30 cellular contexts compared by ENCODE assay signal in genomic region chr9:99572529-99572928, GRCh38.
"Had no signal": no experiment of that assay in that cellular context is flagged by ENCODE, and none has a peak within 500 bp of the region (broad histone marks: within the 10 kb centered on the region; RNA-seq: fewer than 3 reads in every experiment).

No MANE protein-coding gene starts in this region.

- H3K36me3 Mint-ChIP-seq: naive thymus-derived CD8-positive, alpha-beta T cell; natural killer cell treated with Interleukin-12 subunit alpha and Interleukin-12 subunit beta and Interleukin-15 and Interleukin-18, amount 100 ng/mL, for 72 hours; type B pancreatic cell had no signal

- DNase-seq: naive B cell; naive thymus-derived CD8-positive, alpha-beta T cell; nephron progenitor cell; nucleus accumbens; pancreas; right cardiac atrium; right lobe of liver; spleen; stimulated activated CD4-positive, alpha-beta T cell treated with anti-CD3 and anti-CD28 coated beads, Interleukin-12 subunit alpha, Interleukin-12 subunit beta, amount 100 ng/mL, for 4 hours; stimulated activated CD4-positive, alpha-beta T cell treated with anti-CD3 and anti-CD28 coated beads, Interleukin-1b, Interleukin-23, amount 100 ng/mL, for 48 hours; stimulated activated CD4-positive, alpha-beta T cell treated with anti-CD3 and anti-CD28 coated beads, Interleukin-4, amount 100 ng/mL, for 1 hour; stimulated activated CD4-positive, alpha-beta T cell treated with anti-CD3 and anti-CD28 coated beads, Interleukin-4, amount 100 ng/mL, for 4 hours; stimulated activated CD8-positive, alpha-beta memory T cell treated with anti-CD3 and anti-CD28 coated beads, Interleukin-4, amount 100 ng/mL, for 48 hours; stimulated activated naive B cell treated with anti-CD40 and anti-IgM and Interleukin-4, amounts not matched to agents 10 μg/mL and 1 μg/mL and 100 μg/mL, for 72 hours; stimulated activated naive CD4-positive, alpha-beta T cell treated with Interleukin-2 at 50 U/mL for 16 hours; stomach; testis; tibial artery; transverse colon; upper lobe of right lung; uterus had no signal

- H3K4me3 Mint-ChIP-seq: naive B cell; naive thymus-derived CD8-positive, alpha-beta T cell; natural killer cell treated with Interleukin-12 subunit alpha and Interleukin-12 subunit beta and Interleukin-15 and Interleukin-18, amount 100 ng/mL, for 72 hours; nephron progenitor cell; neural crest cell; stimulated activated naive CD8-positive, alpha-beta T cell treated with anti-CD3 and anti-CD28 coated beads, Interleukin-15, Interleukin-2, amounts not matched to agents 100 ng/mL and 50 ng/mL, for 24 hours; type B pancreatic cell had no signal

- H3K9me3 Mint-ChIP-seq: naive thymus-derived CD8-positive, alpha-beta T cell; natural killer cell treated with Interleukin-12 subunit alpha and Interleukin-12 subunit beta and Interleukin-15 and Interleukin-18, amount 100 ng/mL, for 72 hours; nephron progenitor cell; stimulated activated naive CD8-positive, alpha-beta T cell treated with anti-CD3 and anti-CD28 coated beads, Interleukin-15, Interleukin-2, amounts not matched to agents 100 ng/mL and 50 ng/mL, for 24 hours; type B pancreatic cell had no signal

- ATAC-seq: naive thymus-derived CD8-positive, alpha-beta T cell; natural killer cell treated with Interleukin-12 subunit alpha and Interleukin-12 subunit beta and Interleukin-15 and Interleukin-18, amount 100 ng/mL, for 72 hours; pancreas; right lobe of liver; stimulated activated naive B cell treated with anti-CD40 and anti-IgM and Interleukin-4, amounts not matched to agents 10 μg/mL and 1 μg/mL and 100 μg/mL, for 72 hours; upper lobe of right lung had no signal

- H3K4me3 ChIP-seq: pancreas, prostate gland, right lobe of liver, skin epidermis, smooth muscle cell, spleen, stomach, suprapubic skin, testis, tibial artery, transverse colon, upper lobe of right lung, uterus had no signal

- H3K4me1 Mint-ChIP-seq: naive thymus-derived CD8-positive, alpha-beta T cell; nephron progenitor cell; neural crest cell had no signal

- H3K4me1 ChIP-seq: pancreas, prostate gland, right lobe of liver, spleen, stomach, suprapubic skin, testis, transverse colon, upper lobe of right lung, uterus had no signal

- H3K27me3 ChIP-seq: neutrophil, pancreas, right lobe of liver, spleen, stomach, suprapubic skin, testis, tibial artery, transverse colon, upper lobe of right lung, uterus had no signal

- H3K9me3 ChIP-seq: neutrophil, pancreas, prostate gland, right lobe of liver, spleen, stomach, suprapubic skin, testis, tibial artery, transverse colon, upper lobe of right lung, uterus had no signal

- H3K27ac ChIP-seq: neutrophil, pancreas, prostate gland, right lobe of liver, skin epidermis, spleen, suprapubic skin, testis, tibial artery, upper lobe of right lung, uterus had no signal

- H3K27ac Mint-ChIP-seq: naive thymus-derived CD8-positive, alpha-beta T cell; natural killer cell treated with Interleukin-12 subunit alpha and Interleukin-12 subunit beta and Interleukin-15 and Interleukin-18, amount 100 ng/mL, for 72 hours; nephron progenitor cell; stimulated activated naive CD8-positive, alpha-beta T cell treated with anti-CD3 and anti-CD28 coated beads, Interleukin-15, Interleukin-2, amounts not matched to agents 100 ng/mL and 50 ng/mL, for 24 hours; type B pancreatic cell had no signal

- H3K36me3 ChIP-seq: neutrophil, pancreas, prostate gland, right lobe of liver, spleen, stomach, suprapubic skin, tibial artery, transverse colon, upper lobe of right lung, uterus had no signal

- H3K27me3 Mint-ChIP-seq: stimulated activated naive B cell treated with anti-CD40 and anti-IgM and Interleukin-4, amounts not matched to agents 10 μg/mL and 1 μg/mL and 100 μg/mL, for 72 hours had no signal
